Comparison of ENCODE assay signal across 9 cellular contexts in genomic region chr20:8132632-8133587, GRCh38. TPM values are rescaled to one million over a fixed set of nuclear protein-coding genes. Genes with fewer than 3 reads are reported as not detected.
DNase-seq lines count a peak whose midpoint lies in the region; ATAC-seq and TF ChIP-seq lines count a peak whose summit lies in the region.
"Had no signal": no experiment of that assay in that cellular context is flagged by ENCODE, and none has a peak within 500 bp of the region (broad histone marks: within the 10 kb centered on the region; RNA-seq: fewer than 3 reads in every experiment).

No MANE protein-coding gene starts in this region.

- H3K4me3 ChIP-seq in SJCRH30 (peak overlapping the region; percentile 70), dorsolateral prefrontal cortex (peak overlapping the region; percentile 55 to 87 (median 74)), lung (peak overlapping the region; percentile 55)

- H3K4me1 ChIP-seq in SJCRH30 (no peaks in the 10 kb centered on the region), lung (ENCODE audit: control insufficient read depth in 2 of 2, insufficient read depth in 2 of 2, low read length in 2 of 2) (peaks cover 0 to 3% of the 10 kb centered on the region in 2 donors)

- TF ChIP-seq CTCF in dorsolateral prefrontal cortex (IDR thresholded peaks at IDR 0.05 in 54 of 56, conservative IDR thresholded peaks at IDR 0.05 in 2 of 56; ENCODE audit: low read depth in 1 of 56, partially characterized antibody in 56 of 56), result no peak
- TF ChIP-seq CTCF in lung (IDR thresholded peaks at IDR 0.05; ENCODE audit: control extremely low read depth, extremely low read depth), result no peak

- H3K9me3 ChIP-seq in SJCRH30 (replicated peaks) (no peaks in the 10 kb centered on the region), lung (ENCODE audit: control insufficient read depth in 2 of 2, insufficient read depth in 1 of 2, low read length in 1 of 2) (no peaks in the 10 kb centered on the region)

- peak; percentile 80 for DNase-seq in DMS 273 (lab: John Stamatoyannopoulos, UW; ENCODE audit: unreplicated experiment)
- no peak for DNase-seq in DMS 273 treated with DMSO at 0.1 percent for 48 hours (lab: John Stamatoyannopoulos, UW)
- no peak for DNase-seq in SJCRH30
- peak in 5 of 10 donors; percentile 18 to 50 (median 37) for DNase-seq in dorsolateral prefrontal cortex
- peak; percentile 30 for DNase-seq in lung (ENCODE audit: low spot score)
- DNase-seq in substantia nigra (lab: John Stamatoyannopoulos, UW), result peak in 37 of 49 donors; percentile 1 to 61 (median 26)
- DNase-seq in NCI-H446 treated with DMSO at 0.1 percent for 48 hours (lab: John Stamatoyannopoulos, UW), result no peak

- H3K36me3 ChIP-seq in SJCRH30, result no peaks in the 10 kb centered on the region
- no peaks in the 10 kb centered on the region for H3K36me3 ChIP-seq in lung (ENCODE audit: control insufficient read depth in 2 of 2, insufficient read depth in 2 of 2, low read length in 2 of 2)

- 3 to 5% methylated on average over 49 to 53 of the region's 53 CpGs for WGBS in lung, 2 donors

- intact Hi-C loops in dorsolateral prefrontal cortex (cut with DNase I), result loop anchor here (1.0 to 5.0 kb wide), 3 partner anchors 255 to 589 kb away; no protein-coding TSS in a partner anchor

- H3K27me3 ChIP-seq in SJCRH30, result no peaks in the 10 kb centered on the region
- peaks cover 0 to 36% (median 0%) of the 10 kb centered on the region in 45 donors for H3K27me3 ChIP-seq in dorsolateral prefrontal cortex
- H3K27me3 ChIP-seq in lung (ENCODE audit: control insufficient read depth, insufficient read depth), result no peaks in the 10 kb centered on the region

- ATAC-seq in lung (ENCODE audit: insufficient read depth, low FRiP score) (no peak), GM19395 (IDR thresholded peaks at IDR 0.05; ENCODE audit: unreplicated experiment) (no peak)

- H3K27ac ChIP-seq in SJCRH30, result no peak overlapping the region
- H3K27ac ChIP-seq in dorsolateral prefrontal cortex, result peak overlapping the region in 58 of 59 donors; percentile 24 to 94 (median 84)
- H3K27ac ChIP-seq in lung (ENCODE audit: low read depth in 1 of 2, low read length in 1 of 2), result peak overlapping the region; percentile 46 to 56
- H3K27ac ChIP-seq in substantia nigra (ENCODE audit: low read depth, low read length, poor library complexity, severe bottlenecking), result no peak overlapping the region
- H3K27ac ChIP-seq: 22Rv1 had no signal

RNA-seq across cellular contexts. Expression of gene PLCB1, which starts 0.8 kb away (rescaled TPM):
- total RNA-seq in SJCRH30 (2014; rRNA removed; shearing (Covaris generic)), result 11.0 and 13.4 TPM in 2 replicates
- total RNA-seq in dorsolateral prefrontal cortex, result 100 to 1,000 TPM in 117 of 120 experiments, 10 to 100 TPM in 3; 68.3 to 259 (median 170) TPM
- 10 to 100 TPM in 1 of 2 donors, 1 to 10 TPM in 1; 9.0 to 43.8 TPM for total RNA-seq in lung
- polyA plus RNA-seq in lung, result 1 to 10 TPM; 1.6 to 3.2 TPM

Comparison
In these comparisons a context has a peak if more than half of its experiments do, and no peak if none do; other contexts are left out.
1. DNase-seq: peak in DMS 273 (single experiment), lung (single experiment) and substantia nigra (37 of 49); none in DMS 273 treated with DMSO at 0.1 percent for 48 hours (single experiment), SJCRH30 (0 of 2) and NCI-H446 treated with DMSO at 0.1 percent for 48 hours (single experiment).
2. H3K27ac ChIP-seq: peak in dorsolateral prefrontal cortex (58 of 59) and lung (2 of 2); none in SJCRH30 (single experiment) and substantia nigra (single experiment).
3. Peak in every context shown above with its lines, with median percentiles within 50 percentile points of each other: H3K4me3 ChIP-seq.